ENCODE assay signal across 27 cellular contexts in genomic region chr1:166153641-166154350, GRCh38. TPM values are rescaled to one million over a fixed set of nuclear protein-coding genes. Genes with fewer than 3 reads are reported as not detected.
"Had no signal": no experiment of that assay in that cellular context is flagged by ENCODE, and none has a peak within 500 bp of the region (broad histone marks: within the 10 kb centered on the region; RNA-seq: fewer than 3 reads in every experiment).

No MANE protein-coding gene starts in this region.

- H3K9ac ChIP-seq: parathyroid adenoma had no signal

- ATAC-seq: activated CD8-positive, alpha-beta T cell treated with anti-CD3 and anti-CD28 coated beads, Interleukin-2, amount 10 ng/mL, durations not matched to agents 7 days and 5 days; body of pancreas; psoas muscle; T-helper 17 cell; WTC11 had no signal

- H3K27me3 ChIP-seq: adrenal gland, body of pancreas, esophagus squamous epithelium, right atrium auricular region, stomach, thyroid gland, upper lobe of left lung, vagina had no signal

- H3K4me3 ChIP-seq: adrenal gland, body of pancreas, esophagus squamous epithelium, left ventricle myocardium inferior, psoas muscle, right atrium auricular region, smooth muscle cell, stomach, thyroid gland, upper lobe of left lung, vagina had no signal

- H3K4me1 ChIP-seq: adrenal gland, body of pancreas, esophagus squamous epithelium, parathyroid adenoma, stomach, thyroid gland, upper lobe of left lung, vagina had no signal

- DNase-seq: activated CD4-positive, alpha-beta T cell treated with anti-CD3 and anti-CD28 coated beads for 1 hour; activated CD8-positive, alpha-beta T cell treated with anti-CD3 and anti-CD28 coated beads, Interleukin-2, amount 10 ng/mL, durations not matched to agents 7 days and 5 days; activated effector memory CD4-positive, alpha-beta T cell treated with anti-CD3 and anti-CD28 coated beads, Interleukin-2, amount 50 U/mL, for 16 hours; activated naive CD4-positive, alpha-beta T cell treated with anti-CD3 and anti-CD28 coated beads for 36 hours; activated naive CD8-positive, alpha-beta T cell treated with anti-CD3 and anti-CD28 coated beads for 36 hours; adrenal gland; aorta; body of pancreas; dermis blood vessel endothelial cell; effector CD4-positive, alpha-beta T cell; esophagus squamous epithelium; left ventricle myocardium inferior; mammary epithelial cell; occipital lobe; psoas muscle; stimulated activated CD4-positive, alpha-beta T cell treated with anti-CD3 and anti-CD28 coated beads, Interleukin-15, amount 100 ng/mL, for 24 hours; stimulated activated CD4-positive, alpha-beta T cell treated with anti-CD3 and anti-CD28 coated beads, Interleukin-2, amount 100 ng/mL, for 24 hours; stomach; T-helper 17 cell; T1000; thyroid gland; upper lobe of left lung had no signal

- H3K36me3 ChIP-seq: adrenal gland, esophagus squamous epithelium, left ventricle myocardium inferior, right atrium auricular region, stomach, thyroid gland, upper lobe of left lung, vagina had no signal

- H3K4me2 ChIP-seq: smooth muscle cell had no signal

- H2AFZ ChIP-seq: parathyroid adenoma had no signal

- H3K9me3 ChIP-seq: adrenal gland, body of pancreas, esophagus squamous epithelium, left ventricle myocardium inferior, psoas muscle, right atrium auricular region, stomach, thyroid gland, upper lobe of left lung, vagina had no signal

- H3K27ac ChIP-seq: adrenal gland, body of pancreas, esophagus squamous epithelium, left ventricle myocardium inferior, parathyroid adenoma, psoas muscle, right atrium auricular region, stomach, thyroid gland, upper lobe of left lung, vagina had no signal

RNA-seq across cellular contexts. Expression of gene FAM78B, which starts 13.0 kb away (rescaled TPM):
- polyA plus RNA-seq: smooth muscle cell had no signal
